ENCODE assay signal across 14 cellular contexts in the genomic region with DNA sequence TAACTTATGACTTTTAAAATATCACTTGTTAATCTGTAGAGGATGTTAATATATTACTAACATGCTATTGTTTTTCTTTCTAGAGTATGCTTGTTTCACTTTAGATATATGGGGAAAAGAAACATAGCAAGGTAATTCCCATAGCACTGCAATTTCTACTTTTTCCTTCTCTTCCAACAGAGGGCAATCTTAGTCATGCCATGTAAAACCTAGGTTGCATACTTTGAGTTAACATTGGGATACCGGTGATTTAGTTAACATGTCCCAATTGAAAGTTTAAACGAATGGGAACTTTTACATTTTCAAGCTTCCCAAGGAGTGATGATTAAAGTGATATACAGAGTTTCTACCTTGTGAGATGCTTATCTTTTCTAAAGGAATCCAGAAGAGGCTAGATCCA.
DNase-seq lines count a peak whose midpoint lies in the region; FAIRE-seq and TF ChIP-seq lines count a peak whose summit lies in the region.
"Had no signal": no experiment of that assay in that cellular context is flagged by ENCODE, and none has a peak within 500 bp of the region (broad histone marks: within the 10 kb centered on the region; RNA-seq: fewer than 3 reads in every experiment).

No MANE protein-coding gene starts in this region.

- no peaks in the 10 kb centered on the region for H3K9me3 ChIP-seq in H9 (ENCODE audit: control insufficient read depth, low read depth, low read length)

- no peak overlapping the region for H3K23ac ChIP-seq in H9 (ENCODE audit: insufficient read length, low read depth, low read length)

- no peaks in the 10 kb centered on the region for H3K27me3 ChIP-seq in H9 (ENCODE audit: insufficient read depth, low read length)

- H3K23me2 ChIP-seq in H9 (ENCODE audit: insufficient read length, low read depth, low read length, poor library complexity, severe bottlenecking): no peaks in the 10 kb centered on the region

- no peak overlapping the region for H2BK5ac ChIP-seq in H9 (ENCODE audit: insufficient read length, low read length)

- H3K4me1 ChIP-seq in H9 (ENCODE audit: insufficient read depth, low read length): no peaks in the 10 kb centered on the region

- TF ChIP-seq CTCF in 22Rv1 (IDR thresholded peaks at IDR 0.05): peak; percentile 28
- TF ChIP-seq CTCF in H9 (conservative IDR thresholded peaks at IDR 0.05): peak; percentile 49; the same call in 2 of the 3 replicates

- no peaks in the 10 kb centered on the region for H3K79me1 ChIP-seq in H9 (ENCODE audit: insufficient read depth, low read depth, low read length, poor library complexity, severe bottlenecking)

- H3T11ph ChIP-seq in H9 (ENCODE audit: low read length): no peak overlapping the region

- H3K56ac ChIP-seq in H9 (ENCODE audit: insufficient read length, low read depth, low read length): no peak overlapping the region

- no peak overlapping the region for H3K4ac ChIP-seq in H9 (ENCODE audit: low read depth, low read length)

- no peak overlapping the region for H3K4me2 ChIP-seq in H9 (ENCODE audit: insufficient read depth, insufficient read length, low read length)

- no peak for DNase-seq in H9
- DNase-seq in iris pigment epithelial cell (ENCODE audit: low read depth): peak; percentile 8
- DNase-seq in activated CD8-positive, alpha-beta memory T cell treated with anti-CD3 and anti-CD28 coated beads, Interleukin-2, amount 50 U/mL, for 48 hours: no peak
- no peak for DNase-seq in NCI-H128 (lab: John Stamatoyannopoulos, UW; ENCODE audit: unreplicated experiment)
- no peak for DNase-seq in T-helper 1 cell
- DNase-seq in CD1c-positive myeloid dendritic cell (ENCODE audit: extremely low spot score): no peak
- DNase-seq: C1 segment of cervical spinal cord; central memory CD4-positive, alpha-beta T cell; NCI-H1436; T1000 had no signal

- no peak overlapping the region for H3K14ac ChIP-seq in H9 (ENCODE audit: insufficient read depth, low read length)

- no peak overlapping the region for H4K91ac ChIP-seq in H9 (ENCODE audit: insufficient read length, low read depth, low read length)

- H4K8ac ChIP-seq in H9 (replicated peaks; ENCODE audit: insufficient read length, low read depth, low read length): no peak overlapping the region

- no peak overlapping the region for H2AFZ ChIP-seq in H9 (ENCODE audit: low read length)

- H3K9ac ChIP-seq in H9 (ENCODE audit: extremely low read depth, insufficient read length, low read length): no peak overlapping the region

- H2BK120ac ChIP-seq in H9 (ENCODE audit: low read depth, low read length, poor library complexity, severe bottlenecking): no peak overlapping the region

- peak; percentile 83 for FAIRE-seq in TTC549 (lab: Jason Lieb, UNC)

- H4K20me1 ChIP-seq in H9 (ENCODE audit: control insufficient read depth, insufficient read depth, insufficient read length): no peaks in the 10 kb centered on the region

- H3K27ac ChIP-seq in 22Rv1 (no peak overlapping the region), H9 (ENCODE audit: insufficient read length, low read depth, low read length) (no peak overlapping the region)
- H3K27ac ChIP-seq: HL-60 had no signal

- WGBS in H9 (ENCODE audit: extremely low coverage, insufficient read length, low lambda C conversion rate): no CpG with 5 or more reads among the region's 2 CpGs

- H3K27ac Mint-ChIP-seq in H9: no peak overlapping the region
- H3K27ac Mint-ChIP-seq: activated T-helper 1 cell treated with anti-CD3 and anti-CD28 coated beads, Interleukin-12 subunit alpha, Interleukin-12 subunit beta, Interleukin-2, Interleukin-4 antibody, amounts not matched to agents 30 ng/mL and 10 ng/mL and 1 ng/mL, durations not matched to agents 14 hours and 24 hours and 36 hours had no signal

- no peak overlapping the region for H2BK15ac ChIP-seq in H9 (ENCODE audit: low read depth, low read length)

- H2AK5ac ChIP-seq in H9 (ENCODE audit: insufficient read length, low read length): no peak overlapping the region

- no peak overlapping the region for H4K5ac ChIP-seq in H9 (ENCODE audit: insufficient read length, low read depth, low read length)

- no peaks in the 10 kb centered on the region for H3K79me2 ChIP-seq in H9 (ENCODE audit: insufficient read depth, low read length)

- no peak overlapping the region for H3K4me3 Mint-ChIP-seq in H9
- H3K4me3 Mint-ChIP-seq: activated T-helper 1 cell treated with anti-CD3 and anti-CD28 coated beads, Interleukin-12 subunit alpha, Interleukin-12 subunit beta, Interleukin-2, Interleukin-4 antibody, amounts not matched to agents 30 ng/mL and 10 ng/mL and 1 ng/mL, durations not matched to agents 14 hours and 24 hours and 36 hours had no signal

- H2BK12ac ChIP-seq in H9 (ENCODE audit: insufficient read length, low read depth, low read length): no peak overlapping the region

- H3K18ac ChIP-seq in H9 (ENCODE audit: insufficient read length, low read depth, low read length): no peak overlapping the region

- peaks cover 3% of the 10 kb centered on the region; the same call in 1 of the 2 replicates for H3K27me3 Mint-ChIP-seq in H9 (ENCODE audit: low read depth)

- peaks cover 0 to 6% (median 5%) of the 10 kb centered on the region in 3 experiments; a peak in 5 of 7 replicates for H3K36me3 Mint-ChIP-seq in H9 (ENCODE audit: insufficient read depth in 1 of 3, low read depth in 3 of 3)

- H2BK20ac ChIP-seq in H9 (ENCODE audit: low read depth, low read length, poor library complexity, severe bottlenecking): no peak overlapping the region

- peaks cover 2 to 5% of the 10 kb centered on the region in 2 experiments; a peak in 3 of 4 replicates for H3K4me1 Mint-ChIP-seq in H9

- peaks cover 0 to 42% of the 10 kb centered on the region in 2 experiments; a peak in 3 of 5 replicates for H3K9me3 Mint-ChIP-seq in H9
- H3K9me3 Mint-ChIP-seq: activated T-helper 1 cell treated with anti-CD3 and anti-CD28 coated beads, Interleukin-12 subunit alpha, Interleukin-12 subunit beta, Interleukin-2, Interleukin-4 antibody, amounts not matched to agents 30 ng/mL and 10 ng/mL and 1 ng/mL, durations not matched to agents 14 hours and 24 hours and 36 hours had no signal
